In the genomic region with DNA sequence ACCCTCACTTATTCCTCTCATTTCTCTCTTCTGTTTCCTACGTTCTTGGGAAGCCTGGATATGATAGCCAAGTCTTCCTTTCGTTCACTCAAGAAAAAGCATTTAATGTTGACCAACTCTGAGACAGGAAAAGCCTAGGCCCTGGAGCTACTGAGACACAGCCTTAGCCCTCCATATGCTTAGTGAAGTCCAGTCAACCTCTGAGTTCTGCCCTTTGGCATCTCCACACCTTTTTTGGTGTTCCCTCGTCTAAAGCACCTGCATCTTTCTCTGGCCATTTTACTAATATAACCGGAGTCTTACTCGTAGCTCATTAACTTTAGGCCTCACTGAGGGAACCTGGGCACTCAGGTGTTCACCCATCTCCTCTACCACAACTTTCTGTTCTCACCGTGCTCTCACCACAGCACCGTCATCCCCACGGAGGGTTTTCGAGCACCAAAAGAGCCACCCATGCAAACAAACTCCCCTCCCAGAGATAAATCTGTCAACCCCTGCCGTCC, we compare ENCODE assay signal across 8 cellular contexts. TPM values are rescaled to one million over a fixed set of nuclear protein-coding genes. Genes with fewer than 3 reads are reported as not detected.
A peak's percentile ranks its signal among the peaks of the same experiment; 100 is the strongest.
DNase-seq lines count a peak whose midpoint lies in the region; ATAC-seq and TF ChIP-seq lines count a peak whose summit lies in the region.

No MANE protein-coding gene starts in this region.

- peak; percentile 21 for DNase-seq in stimulated activated CD8-positive, alpha-beta memory T cell treated with anti-CD3 and anti-CD28 coated beads, Interleukin-7, amount 100 ng/mL, for 24 hours (ENCODE audit: low read depth)
- DNase-seq in stimulated activated CD8-positive, alpha-beta memory T cell treated with anti-CD3 and anti-CD28 coated beads, Interleukin-4, amount 100 ng/mL, for 48 hours, result no peak
- no peak for DNase-seq in left colon
- DNase-seq in thyroid gland, result no peak
- no peak for DNase-seq in OCI-M2 (lab: John Stamatoyannopoulos, UW; ENCODE audit: unreplicated experiment)
- DNase-seq in H4 (ENCODE audit: low spot score), result no peak

- WGBS in thyroid gland, 2 donors, result 15 to 21% methylated on average over 10 of the region's 10 CpGs

- no peak for TF ChIP-seq CTCF in thyroid gland (IDR thresholded peaks at IDR 0.05)

- H3K4me3 ChIP-seq in thyroid gland (replicated peaks in 1 of 3), result peak overlapping the region; percentile 41 to 84 (median 67)

- H3K9me3 ChIP-seq in thyroid gland, result no peaks in the 10 kb centered on the region

- ATAC-seq in HG03378 (IDR thresholded peaks at IDR 0.05; ENCODE audit: unreplicated experiment) (peak; percentile 34), left colon (peak; percentile 35)

- no peaks in the 10 kb centered on the region for H3K36me3 ChIP-seq in thyroid gland

- H3K27ac ChIP-seq in angular gyrus (ENCODE audit: low read depth, low read length) (peak overlapping the region; percentile 92), thyroid gland (peak overlapping the region; percentile 86 to 96 (median 92))

- no peak for TF ChIP-seq POLR2A in thyroid gland (IDR thresholded peaks at IDR 0.05)

- intact Hi-C loops in left colon (cut with DNase I, micrococcal nuclease) (no loop called here), thyroid gland (cut with DNase I) (no loop called here)

- peaks cover 9 to 16% of the 10 kb centered on the region in 2 donors for H3K4me1 ChIP-seq in thyroid gland

- no peaks in the 10 kb centered on the region for H3K27me3 ChIP-seq in thyroid gland

RNA-seq across cellular contexts. Expression of a gene that starts 0.6 kb away (rescaled TPM):
- total RNA-seq in left colon, result 10 to 100 TPM; 20.0 to 22.0 TPM
- 10 to 100 TPM; 18.2 to 29.5 (median 23.5) TPM for total RNA-seq in thyroid gland
- 40.3 and 51.9 TPM in 2 replicates for total RNA-seq in H4 (2014; rRNA removed; shearing (Covaris generic))
